23 cellular contexts compared by ENCODE assay signal in genomic region chr12:93006655-93007208, GRCh38.
"Had no signal": no experiment of that assay in that cellular context is flagged by ENCODE, and none has a peak within 500 bp of the region (broad histone marks: within the 10 kb centered on the region; RNA-seq: fewer than 3 reads in every experiment).

No MANE protein-coding gene starts in this region.

- H3K27ac ChIP-seq: heart right ventricle, lower lobe of right lung, transverse colon had no signal

- H3K27ac Mint-ChIP-seq: activated B cell treated with CpG ODN at 0.5 μM for 24 hours; activated CD4-positive, alpha-beta T cell treated with anti-CD3 and anti-CD28 coated beads for 36 hours; activated naive CD4-positive, alpha-beta T cell treated with anti-CD3 and anti-CD28 coated beads for 36 hours; activated naive CD8-positive, alpha-beta T cell treated with anti-CD3 and anti-CD28 coated beads, Interleukin-2, amount 10 ng/mL, durations not matched to agents 7 days and 5 days; naive thymus-derived CD4-positive, alpha-beta T cell; stimulated activated naive B cell treated with anti-CD40 and anti-IgM and Interleukin-4, amounts not matched to agents 10 μg/mL and 1 μg/mL and 100 μg/mL, for 72 hours had no signal

- H3K9me3 ChIP-seq: heart right ventricle, lower lobe of right lung, transverse colon had no signal

- H3K27me3 Mint-ChIP-seq: activated B cell treated with CpG ODN at 0.5 μM for 24 hours; activated CD4-positive, alpha-beta T cell treated with anti-CD3 and anti-CD28 coated beads for 36 hours; activated naive CD8-positive, alpha-beta T cell treated with anti-CD3 and anti-CD28 coated beads, Interleukin-2, amount 10 ng/mL, durations not matched to agents 7 days and 5 days; naive thymus-derived CD4-positive, alpha-beta T cell; stimulated activated naive B cell treated with anti-CD40 and anti-IgM and Interleukin-4, amounts not matched to agents 10 μg/mL and 1 μg/mL and 100 μg/mL, for 72 hours had no signal

- DNase-seq: activated B cell treated with CpG ODN at 0.5 μM for 24 hours; activated CD4-positive, alpha-beta T cell treated with anti-CD3 and anti-CD28 coated beads for 36 hours; activated CD4-positive, alpha-beta T cell treated with anti-CD3 and anti-CD28 coated beads, Interleukin-2, amount 50 U/mL, for 48 hours; activated CD8-positive, alpha-beta memory T cell treated with anti-CD3 and anti-CD28 coated beads, Interleukin-2, amount 50 U/mL, for 48 hours; activated naive CD4-positive, alpha-beta T cell treated with anti-CD3 and anti-CD28 coated beads for 36 hours; activated naive CD8-positive, alpha-beta T cell treated with anti-CD3 and anti-CD28 coated beads, Interleukin-2, amount 10 ng/mL, durations not matched to agents 7 days and 5 days; activated T-cell treated with anti-CD3 and anti-CD28 coated beads, Interleukin-2, amount 50 U/mL, for 4 hours; amygdala; cerebellar nuclear complex; cortex of kidney; heart right ventricle; kidney; lower lobe of right lung; naive thymus-derived CD4-positive, alpha-beta T cell; occipital lobe; posterior cingulate gyrus; small intestine; stimulated activated CD4-positive, alpha-beta T cell treated with anti-CD3 and anti-CD28 coated beads, Interleukin-2, amount 100 ng/mL, for 24 hours; stimulated activated naive B cell treated with anti-CD40 and anti-IgM and Interleukin-4, amounts not matched to agents 10 μg/mL and 1 μg/mL and 100 μg/mL, for 72 hours; transverse colon had no signal

- H3K36me3 ChIP-seq: heart right ventricle, lower lobe of right lung, transverse colon had no signal

- H3K9me3 Mint-ChIP-seq: activated B cell treated with CpG ODN at 0.5 μM for 24 hours; activated naive CD4-positive, alpha-beta T cell treated with anti-CD3 and anti-CD28 coated beads for 36 hours; activated naive CD8-positive, alpha-beta T cell treated with anti-CD3 and anti-CD28 coated beads, Interleukin-2, amount 10 ng/mL, durations not matched to agents 7 days and 5 days; activated T-cell treated with anti-CD3 and anti-CD28 coated beads, Interleukin-2, amount 50 U/mL, for 4 hours; naive thymus-derived CD4-positive, alpha-beta T cell; neural crest cell; stimulated activated naive B cell treated with anti-CD40 and anti-IgM and Interleukin-4, amounts not matched to agents 10 μg/mL and 1 μg/mL and 100 μg/mL, for 72 hours had no signal

- H3K4me1 ChIP-seq: transverse colon had no signal

- H3K27me3 ChIP-seq: heart right ventricle, transverse colon had no signal

- ATAC-seq: activated CD4-positive, alpha-beta T cell treated with anti-CD3 and anti-CD28 coated beads for 36 hours; activated T-cell treated with anti-CD3 and anti-CD28 coated beads, Interleukin-2, amount 50 U/mL, for 4 hours; heart right ventricle; left lobe of liver; lower lobe of right lung; naive thymus-derived CD4-positive, alpha-beta T cell; sciatic nerve; stimulated activated naive B cell treated with anti-CD40 and anti-IgM and Interleukin-4, amounts not matched to agents 10 μg/mL and 1 μg/mL and 100 μg/mL, for 72 hours had no signal

- H3K36me3 Mint-ChIP-seq: activated naive CD8-positive, alpha-beta T cell treated with anti-CD3 and anti-CD28 coated beads, Interleukin-2, amount 10 ng/mL, durations not matched to agents 7 days and 5 days; naive thymus-derived CD4-positive, alpha-beta T cell; stimulated activated naive B cell treated with anti-CD40 and anti-IgM and Interleukin-4, amounts not matched to agents 10 μg/mL and 1 μg/mL and 100 μg/mL, for 72 hours had no signal

- H3K4me3 ChIP-seq: heart right ventricle, lower lobe of right lung, transverse colon had no signal

- H3K4me3 Mint-ChIP-seq: activated B cell treated with CpG ODN at 0.5 μM for 24 hours; activated CD4-positive, alpha-beta T cell treated with anti-CD3 and anti-CD28 coated beads for 36 hours; activated naive CD4-positive, alpha-beta T cell treated with anti-CD3 and anti-CD28 coated beads for 36 hours; activated naive CD8-positive, alpha-beta T cell treated with anti-CD3 and anti-CD28 coated beads, Interleukin-2, amount 10 ng/mL, durations not matched to agents 7 days and 5 days; activated T-cell treated with anti-CD3 and anti-CD28 coated beads, Interleukin-2, amount 50 U/mL, for 4 hours; naive thymus-derived CD4-positive, alpha-beta T cell; neural crest cell; stimulated activated naive B cell treated with anti-CD40 and anti-IgM and Interleukin-4, amounts not matched to agents 10 μg/mL and 1 μg/mL and 100 μg/mL, for 72 hours had no signal
